Comparison of ENCODE assay signal across 10 cellular contexts in genomic region chr12:117469883-117470483, GRCh38.
"Had no signal": no experiment of that assay in that cellular context is flagged by ENCODE, and none has a peak within 500 bp of the region (broad histone marks: within the 10 kb centered on the region; RNA-seq: fewer than 3 reads in every experiment).

No MANE protein-coding gene starts in this region.

- H3K4me3 ChIP-seq: GM23248, GM23338, HAP-1 had no signal

- DNase-seq: GM23248, GOT3, H7, H9, HCEC 1CT, HFFc6 had no signal

- H2AFZ ChIP-seq: GM23248, GM23338 had no signal

- ATAC-seq: GM23338, HCT116 had no signal

- H3K4me1 ChIP-seq: HAP-1 had no signal

- H3K9ac ChIP-seq: GM23248 had no signal

- FAIRE-seq: H54 had no signal

- H3K4me2 ChIP-seq: GM23338 had no signal

- H3K36me3 ChIP-seq: HAP-1 had no signal

- H3K27ac ChIP-seq: GM23248 had no signal

- H3K9me3 ChIP-seq: HAP-1 had no signal
